25 cellular contexts compared by ENCODE assay signal in genomic region chr11:122902951-122903350, GRCh38.
"Had no signal": no experiment of that assay in that cellular context is flagged by ENCODE, and none has a peak within 500 bp of the region (broad histone marks: within the 10 kb centered on the region; RNA-seq: fewer than 3 reads in every experiment).

No MANE protein-coding gene starts in this region.

- H3K27me3 ChIP-seq: pancreas, stomach, suprapubic skin, tibial artery, uterus had no signal

- H3K36me3 ChIP-seq: pancreas, prostate gland, suprapubic skin, thoracic aorta, uterus had no signal

- FAIRE-seq: pancreas had no signal

- H3K4me3 ChIP-seq: left ventricle myocardium inferior, lung, mucosa of descending colon, pancreas, prostate gland, skin epidermis, stomach, suprapubic skin, thoracic aorta, tibial artery, uterus had no signal

- DNase-seq: hippocampal formation; islet precursor cell; left ventricle myocardium inferior; mesendoderm; mucosa of descending colon; naive thymus-derived CD4-positive, alpha-beta T cell; nucleus accumbens; pancreas; posterior cingulate gyrus; retina; right cardiac atrium; stimulated activated CD4-positive, alpha-beta T cell treated with anti-CD3 and anti-CD28 coated beads, Interleukin-12 subunit alpha, Interleukin-12 subunit beta, amount 100 ng/mL, for 4 hours; stimulated activated CD4-positive, alpha-beta T cell treated with anti-CD3 and anti-CD28 coated beads, Interleukin-15, amount 100 ng/mL, for 24 hours; stimulated activated CD4-positive, alpha-beta T cell treated with anti-CD3 and anti-CD28 coated beads, Interleukin-2, amount 100 ng/mL, for 24 hours; stimulated activated CD4-positive, alpha-beta T cell treated with anti-CD3 and anti-CD28 coated beads, Interleukin-4, amount 100 ng/mL, for 1 hour; stimulated activated naive B cell treated with anti-CD40 and anti-IgM and Interleukin-4, amounts not matched to agents 10 μg/mL and 1 μg/mL and 100 μg/mL, for 72 hours; stimulated activated naive CD8-positive, alpha-beta T cell treated with anti-CD3 and anti-CD28 coated beads, Interleukin-15, Interleukin-2, amounts not matched to agents 100 U/mL and 50 U/mL, for 24 hours; stomach; tibial artery; uterus had no signal

- H3K27ac ChIP-seq: left ventricle myocardium inferior, pancreas, prostate gland, skin epidermis, stomach, suprapubic skin, thoracic aorta, tibial artery, uterus had no signal
